23 cellular contexts compared by ENCODE assay signal in genomic region chr7:64087501-64087900, GRCh38. TPM values are rescaled to one million over a fixed set of nuclear protein-coding genes. Genes with fewer than 3 reads are reported as not detected.
DNase-seq lines count a peak whose midpoint lies in the region; ATAC-seq and TF ChIP-seq lines count a peak whose summit lies in the region.
"Had no signal": no experiment of that assay in that cellular context is flagged by ENCODE, and none has a peak within 500 bp of the region (broad histone marks: within the 10 kb centered on the region; RNA-seq: fewer than 3 reads in every experiment).

No MANE protein-coding gene starts in this region.

- no peak for TF ChIP-seq CTCF in DND-41 (IDR thresholded peaks at IDR 0.05; ENCODE audit: borderline replicate concordance, extremely low read depth, low read length, poor library complexity, severe bottlenecking)
- no peak for TF ChIP-seq CTCF in chondrocyte (IDR thresholded peaks at IDR 0.05)
- TF ChIP-seq CTCF in osteocyte (IDR thresholded peaks at IDR 0.05): no peak
- no peak for TF ChIP-seq CTCF in testis (IDR thresholded peaks at IDR 0.05)

- no peaks in the 10 kb centered on the region for H3K79me2 ChIP-seq in DND-41 (ENCODE audit: insufficient read depth, low read length)

- H3K4me1 ChIP-seq in DND-41 (ENCODE audit: insufficient read depth, low read length) (no peaks in the 10 kb centered on the region), testis (no peaks in the 10 kb centered on the region)
- H3K4me1 ChIP-seq: BE2C, BLaER1 had no signal

- H3K27me3 ChIP-seq in DND-41 (ENCODE audit: insufficient read depth, low read length, poor library complexity): no peaks in the 10 kb centered on the region
- H3K27me3 ChIP-seq in testis: no peaks in the 10 kb centered on the region
- H3K27me3 ChIP-seq: BE2C, BLaER1 had no signal

- peaks cover 2% of the 10 kb centered on the region for H3K36me3 Mint-ChIP-seq in chondrocyte (ENCODE audit: low read depth)
- H3K36me3 Mint-ChIP-seq in osteocyte (ENCODE audit: unreplicated experiment): no peaks in the 10 kb centered on the region
- H3K36me3 Mint-ChIP-seq: CD14-positive monocyte; CD4-positive, CD25-positive, alpha-beta regulatory T cell had no signal

- H3K27ac Mint-ChIP-seq in chondrocyte (ENCODE audit: unreplicated experiment): no peak overlapping the region
- no peak overlapping the region for H3K27ac Mint-ChIP-seq in osteocyte (ENCODE audit: unreplicated experiment)
- H3K27ac Mint-ChIP-seq: CD14-positive monocyte; CD4-positive, alpha-beta memory T cell; CD4-positive, CD25-positive, alpha-beta regulatory T cell; CD8-positive, alpha-beta memory T cell had no signal

- no peaks in the 10 kb centered on the region for H3K27me3 Mint-ChIP-seq in chondrocyte (ENCODE audit: low read depth)
- no peaks in the 10 kb centered on the region for H3K27me3 Mint-ChIP-seq in osteocyte (ENCODE audit: unreplicated experiment)
- H3K27me3 Mint-ChIP-seq: CD4-positive, alpha-beta memory T cell; CD4-positive, CD25-positive, alpha-beta regulatory T cell had no signal

- H3K27ac ChIP-seq in DND-41 (ENCODE audit: low read length): no peak overlapping the region
- no peak overlapping the region for H3K27ac ChIP-seq in testis
- H3K27ac ChIP-seq: BLaER1 had no signal

- no peak overlapping the region for H3K4me2 ChIP-seq in DND-41 (ENCODE audit: insufficient read depth, low read length)
- H3K4me2 ChIP-seq: BLaER1 had no signal

- peaks cover 55% of the 10 kb centered on the region for H3K9me3 Mint-ChIP-seq in chondrocyte (ENCODE audit: low read depth)
- H3K9me3 Mint-ChIP-seq in osteocyte (ENCODE audit: unreplicated experiment): peaks cover 27% of the 10 kb centered on the region

- H3K36me3 ChIP-seq in DND-41 (ENCODE audit: insufficient read depth, low read length) (no peaks in the 10 kb centered on the region), testis (ENCODE audit: low read depth, missing control alignments) (no peaks in the 10 kb centered on the region)
- H3K36me3 ChIP-seq: BE2C, BLaER1 had no signal

- H4K20me1 ChIP-seq in DND-41 (ENCODE audit: insufficient read depth, low read length): no peaks in the 10 kb centered on the region
- H4K20me1 ChIP-seq: BLaER1 had no signal

- H3K4me1 Mint-ChIP-seq in chondrocyte (ENCODE audit: low read depth): no peaks in the 10 kb centered on the region
- no peaks in the 10 kb centered on the region for H3K4me1 Mint-ChIP-seq in osteocyte (ENCODE audit: unreplicated experiment)
- H3K4me1 Mint-ChIP-seq: CD14-positive monocyte; CD4-positive, alpha-beta memory T cell; CD4-positive, CD25-positive, alpha-beta regulatory T cell; CD8-positive, alpha-beta memory T cell had no signal

- H3K9me3 ChIP-seq in DND-41 (ENCODE audit: insufficient read depth, low read length, severe bottlenecking): peaks cover 42% of the 10 kb centered on the region
- no peaks in the 10 kb centered on the region for H3K9me3 ChIP-seq in testis
- H3K9me3 ChIP-seq: BE2C had no signal

- intact Hi-C loops in testis (cut with DNase I; ENCODE audit: low total_unique reads): no loop called here

- H3K4me3 Mint-ChIP-seq in chondrocyte (ENCODE audit: unreplicated experiment) (no peak overlapping the region), osteocyte (ENCODE audit: unreplicated experiment) (no peak overlapping the region)
- H3K4me3 Mint-ChIP-seq: CD14-positive monocyte; CD4-positive, alpha-beta memory T cell; CD4-positive, CD25-positive, alpha-beta regulatory T cell; CD8-positive, alpha-beta memory T cell had no signal

- no peak for TF ChIP-seq POLR2A in testis (IDR thresholded peaks at IDR 0.05)

- peak; percentile 12; the same call in 1 of the 3 replicates for ATAC-seq in DND-41 (ENCODE audit: insufficient read depth, low read depth)
- no peak for ATAC-seq in HG02623 (IDR thresholded peaks at IDR 0.05; ENCODE audit: unreplicated experiment)

- DNase-seq in DND-41 (no peak), chondrocyte (ENCODE audit: low spot score) (peak; percentile 28), osteocyte (ENCODE audit: extremely low spot score, unreplicated experiment) (peak; percentile 72), testis (no peak), HuH-7.5 (ENCODE audit: low spot score) (no peak)
- DNase-seq: 8988T; ACHN; BE2C; C1 segment of cervical spinal cord; CD4-positive, alpha-beta memory T cell; CD4-positive, CD25-positive, alpha-beta regulatory T cell; CD8-positive, alpha-beta memory T cell; COR-L47; DMS 273 treated with DMSO at 0.1 percent for 48 hours; DMS153; DMS53; DMS79; GF-D8 had no signal

- H2AFZ ChIP-seq in DND-41 (ENCODE audit: low read depth, low read length): no peak overlapping the region

- H3K9ac ChIP-seq in DND-41 (ENCODE audit: low read depth, low read length): no peak overlapping the region
- H3K9ac ChIP-seq: BLaER1 had no signal

- no peak overlapping the region for H3K4me3 ChIP-seq in DND-41 (ENCODE audit: low read depth in 1 of 2, low read length in 2 of 2)
- no peak overlapping the region for H3K4me3 ChIP-seq in testis
- H3K4me3 ChIP-seq: BLaER1 had no signal

- 62% methylated on average over 3 of the region's 3 CpGs; no CpG with 5 or more reads in 1 of the 2 donors for WGBS in testis, 2 donors

RNA-seq across cellular contexts. Expression of gene ZNF727, which starts 42.3 kb away (rescaled TPM):
- not detected in 3 replicates for total RNA-seq in chondrocyte
- not detected in 2 replicates for total RNA-seq in osteocyte
- 10 to 100 TPM; 12.1 to 12.4 TPM for total RNA-seq in testis
- 3.4 TPM for polyA plus RNA-seq in testis (ENCODE audit: insufficient read depth, low read depth, low replicate concordance)
- total RNA-seq: A673; CD4-positive, CD25-positive, alpha-beta regulatory T cell had no signal
- polyA plus RNA-seq: AG04450; CD14-positive monocyte; CD4-positive, alpha-beta memory T cell; CD8-positive, alpha-beta memory T cell had no signal

Comparison
In these comparisons a context has a peak if more than half of its experiments do, and no peak if none do; other contexts are left out.
1. DNase-seq: peak in chondrocyte (single experiment) and osteocyte (single experiment); none in DND-41 (single experiment), testis (single experiment) and HuH-7.5 (single experiment).
2. RNA of gene ZNF727, which starts 42.3 kb away (total RNA-seq): 12.1 to 12.4 TPM in testis; not detected in chondrocyte and not detected in osteocyte; every median in the first group is over 10 times any median in the second.